ENCODE assay signal across 13 cellular contexts in genomic region chr20:59047938-59048680, GRCh38. TPM values are rescaled to one million over a fixed set of nuclear protein-coding genes. Genes with fewer than 3 reads are reported as not detected.
DNase-seq lines count a peak whose midpoint lies in the region; ATAC-seq and TF ChIP-seq lines count a peak whose summit lies in the region.
"Had no signal": no experiment of that assay in that cellular context is flagged by ENCODE, and none has a peak within 500 bp of the region (broad histone marks: within the 10 kb centered on the region; RNA-seq: fewer than 3 reads in every experiment).

No MANE protein-coding gene starts in this region.

- H3K36me3 ChIP-seq in duodenal mucosa (ENCODE audit: control insufficient read depth in 1 of 2, insufficient read depth in 2 of 2, low read length in 2 of 2): no peaks in the 10 kb centered on the region
- H3K36me3 ChIP-seq in skeletal muscle satellite cell (ENCODE audit: insufficient read depth, low read length): no peaks in the 10 kb centered on the region
- no peaks in the 10 kb centered on the region for H3K36me3 ChIP-seq in stomach
- H3K36me3 ChIP-seq: HAP-1 had no signal

- peak; percentile 45 for ATAC-seq in activated CD8-positive, alpha-beta memory T cell treated with anti-CD3 and anti-CD28 coated beads, Interleukin-2, amount 10 ng/mL, durations not matched to agents 7 days and 5 days
- no peak for ATAC-seq in HG03354 (IDR thresholded peaks at IDR 0.05; ENCODE audit: poor library complexity, severe bottlenecking, unreplicated experiment)

- no peak for TF ChIP-seq CTCF in stomach (IDR thresholded peaks at IDR 0.05)

- H3K4me3 Mint-ChIP-seq in activated CD8-positive, alpha-beta memory T cell treated with anti-CD3 and anti-CD28 coated beads, Interleukin-2, amount 10 ng/mL, durations not matched to agents 7 days and 5 days: no peak overlapping the region
- H3K4me3 Mint-ChIP-seq: memory B cell had no signal

- no peak for TF ChIP-seq EP300 in stomach (IDR thresholded peaks at IDR 0.05)

- H3K4me1 ChIP-seq in duodenal mucosa (ENCODE audit: control insufficient read depth in 1 of 2, insufficient read depth in 2 of 2, low read length in 2 of 2) (peaks cover 25 to 30% of the 10 kb centered on the region in 2 donors), skeletal muscle satellite cell (ENCODE audit: control insufficient read depth, insufficient read depth, low read length) (peaks cover 8% of the 10 kb centered on the region), stomach (peaks cover 2 to 9% (median 4%) of the 10 kb centered on the region in 4 donors)

- H3K9me3 ChIP-seq in duodenal mucosa (ENCODE audit: control insufficient read depth in 1 of 2, low read length in 2 of 2) (no peaks in the 10 kb centered on the region), skeletal muscle satellite cell (replicated peaks; ENCODE audit: low read length) (no peaks in the 10 kb centered on the region), stomach (no peaks in the 10 kb centered on the region)
- H3K9me3 ChIP-seq: HAP-1 had no signal

- intact Hi-C loops in stomach (cut with DNase I; ENCODE audit: low total_unique reads): loop anchor here (10.0 kb wide), 1 partner anchor 63 kb away; the partner anchor contains the start of gene NELFCD

- peak overlapping the region; percentile 22 for H3K27ac Mint-ChIP-seq in activated CD8-positive, alpha-beta memory T cell treated with anti-CD3 and anti-CD28 coated beads, Interleukin-2, amount 10 ng/mL, durations not matched to agents 7 days and 5 days
- H3K27ac Mint-ChIP-seq: memory B cell had no signal

- CTCF ChIA-PET in activated CD8-positive, alpha-beta memory T cell treated with anti-CD3 and anti-CD28 coated beads, Interleukin-2, amount 10 ng/mL, durations not matched to agents 7 days and 5 days (lab: Charles Lee): no interaction called here

- H3K9me3 Mint-ChIP-seq in activated CD8-positive, alpha-beta memory T cell treated with anti-CD3 and anti-CD28 coated beads, Interleukin-2, amount 10 ng/mL, durations not matched to agents 7 days and 5 days (ENCODE audit: low read depth): no peaks in the 10 kb centered on the region
- H3K9me3 Mint-ChIP-seq: memory B cell had no signal

- H3K4me3 ChIP-seq in duodenal mucosa (ENCODE audit: low read depth in 1 of 2, low read length in 2 of 2) (peak overlapping the region; percentile 37), skeletal muscle satellite cell (ENCODE audit: low read length) (no peak overlapping the region), stomach (no peak overlapping the region)
- H3K4me3 ChIP-seq: HAP-1 had no signal

- H3K27me3 ChIP-seq in duodenal mucosa (ENCODE audit: control insufficient read depth in 1 of 2, insufficient read depth in 2 of 2, low read length in 2 of 2): no peaks in the 10 kb centered on the region
- peaks cover 42% of the 10 kb centered on the region for H3K27me3 ChIP-seq in skeletal muscle satellite cell (ENCODE audit: control insufficient read depth, insufficient read depth, low read length)
- peaks cover 0 to 23% (median 0%) of the 10 kb centered on the region in 3 donors for H3K27me3 ChIP-seq in stomach

- no peak for DNase-seq in activated CD8-positive, alpha-beta memory T cell treated with anti-CD3 and anti-CD28 coated beads, Interleukin-2, amount 10 ng/mL, durations not matched to agents 7 days and 5 days
- DNase-seq in activated CD8-positive, alpha-beta memory T cell treated with anti-CD3 and anti-CD28 coated beads, Interleukin-2, amount 50 U/mL, for 4 hours: no peak
- DNase-seq in M059J (ENCODE audit: low read depth) (peak; percentile 34), stomach (no peak), NCI-H510A treated with DMSO at 0.1 percent for 48 hours (lab: John Stamatoyannopoulos, UW) (no peak)
- DNase-seq: cerebellar nuclear complex, NCI-H226 had no signal

- peaks cover 23% of the 10 kb centered on the region for H3K4me1 Mint-ChIP-seq in activated CD8-positive, alpha-beta memory T cell treated with anti-CD3 and anti-CD28 coated beads, Interleukin-2, amount 10 ng/mL, durations not matched to agents 7 days and 5 days

- H3K27ac ChIP-seq in duodenal mucosa (ENCODE audit: low read depth, low read length) (peak overlapping the region; percentile 60), stomach (peak overlapping the region in 2 of 5 donors; percentile 39 to 58)

- 42 to 61% (median 45%) methylated on average over 5 of the region's 5 CpGs for WGBS in stomach, 5 donors

- TF ChIP-seq POLR2A in stomach (IDR thresholded peaks at IDR 0.05): no peak

- peaks cover 28% of the 10 kb centered on the region for H3K27me3 Mint-ChIP-seq in activated CD8-positive, alpha-beta memory T cell treated with anti-CD3 and anti-CD28 coated beads, Interleukin-2, amount 10 ng/mL, durations not matched to agents 7 days and 5 days

- H3K4me2 ChIP-seq in skeletal muscle satellite cell (ENCODE audit: low read length): peak overlapping the region; percentile 43

- H3K9ac ChIP-seq in duodenal mucosa (ENCODE audit: low read depth in 1 of 2, low read length in 2 of 2) (peak overlapping the region; percentile 1 to 45), skeletal muscle satellite cell (ENCODE audit: low read depth, low read length) (no peak overlapping the region)

- no peaks in the 10 kb centered on the region for H3K36me3 Mint-ChIP-seq in activated CD8-positive, alpha-beta memory T cell treated with anti-CD3 and anti-CD28 coated beads, Interleukin-2, amount 10 ng/mL, durations not matched to agents 7 days and 5 days
- H3K36me3 Mint-ChIP-seq: memory B cell had no signal

RNA-seq across cellular contexts. Expression of gene PRELID3B, which starts 5.5 kb away (rescaled TPM):
- 100 to 1,000 TPM in 1 of 2 experiments, 10 to 100 TPM in 1; 80.4 to 104 TPM for total RNA-seq in activated CD8-positive, alpha-beta memory T cell treated with anti-CD3 and anti-CD28 coated beads, Interleukin-2, amount 10 ng/mL, durations not matched to agents 7 days and 5 days
- total RNA-seq in M059J (2014; rRNA removed; shearing (Covaris generic)): 112 and 114 TPM in 2 replicates
- total RNA-seq in skeletal muscle satellite cell (2012; rRNA removed): 75.8 and 81.1 TPM in 2 replicates
- total RNA-seq in stomach: 100 to 1,000 TPM in 1 of 5 donors, 10 to 100 TPM in 4; 35.7 to 322 (median 72.7) TPM
- polyA plus RNA-seq in stomach: 10 to 100 TPM; 20.0 to 65.8 (median 31.3) TPM

RNA-seq across cellular contexts. Expression of gene ATP5F1E, which starts 16.0 kb away (rescaled TPM):
- 10 to 100 TPM; 78.3 to 80.8 TPM for total RNA-seq in activated CD8-positive, alpha-beta memory T cell treated with anti-CD3 and anti-CD28 coated beads, Interleukin-2, amount 10 ng/mL, durations not matched to agents 7 days and 5 days
- total RNA-seq in M059J (2014; rRNA removed; shearing (Covaris generic)): 71.7 and 100 TPM in 2 replicates
- total RNA-seq in skeletal muscle satellite cell (2012; rRNA removed): 14.4 and 17.3 TPM in 2 replicates
- total RNA-seq in stomach: 100 to 1,000 TPM in 1 of 5 donors, 10 to 100 TPM in 4; 20.4 to 101 (median 27.4) TPM
- polyA plus RNA-seq in stomach: 10 to 100 TPM; 56.4 to 78.5 (median 71.5) TPM

RNA-seq across cellular contexts. Expression of gene TUBB1, which starts 28.9 kb away (rescaled TPM):
- total RNA-seq in activated CD8-positive, alpha-beta memory T cell treated with anti-CD3 and anti-CD28 coated beads, Interleukin-2, amount 10 ng/mL, durations not matched to agents 7 days and 5 days: not detected
- 0.17 TPM in 1 of 2 replicates, not detected in the other for total RNA-seq in M059J (2014; rRNA removed; shearing (Covaris generic))
- total RNA-seq in skeletal muscle satellite cell (2012; rRNA removed): not detected in 2 replicates
- total RNA-seq in stomach: under 1 TPM in 1 of 5 donors, not detected in 4; 0.55 TPM
- polyA plus RNA-seq in stomach: under 1 TPM in 2 of 3 donors, not detected in 1; 0.03 to 0.12 TPM
- total RNA-seq: renal cortical epithelial cell had no signal

RNA-seq across cellular contexts. Expression of gene CTSZ, which starts 41.1 kb away (rescaled TPM):
- total RNA-seq in activated CD8-positive, alpha-beta memory T cell treated with anti-CD3 and anti-CD28 coated beads, Interleukin-2, amount 10 ng/mL, durations not matched to agents 7 days and 5 days: 10 to 100 TPM; 39.6 to 48.0 TPM
- total RNA-seq in M059J (2014; rRNA removed; shearing (Covaris generic)): 12.4 and 14.9 TPM in 2 replicates
- total RNA-seq in skeletal muscle satellite cell (2012; rRNA removed): 55.5 and 62.7 TPM in 2 replicates
- total RNA-seq in stomach: 100 to 1,000 TPM in 1 of 5 donors, 10 to 100 TPM in 4; 35.3 to 134 (median 56.9) TPM
- 10 to 100 TPM; 41.7 to 59.1 (median 55.5) TPM for polyA plus RNA-seq in stomach

Comparison
In these comparisons a context has a peak if more than half of its experiments do, and no peak if none do; other contexts are left out.
1. H3K4me3 ChIP-seq: peak in duodenal mucosa (2 of 2); none in skeletal muscle satellite cell (single experiment) and stomach (0 of 4).